In the genomic region with DNA sequence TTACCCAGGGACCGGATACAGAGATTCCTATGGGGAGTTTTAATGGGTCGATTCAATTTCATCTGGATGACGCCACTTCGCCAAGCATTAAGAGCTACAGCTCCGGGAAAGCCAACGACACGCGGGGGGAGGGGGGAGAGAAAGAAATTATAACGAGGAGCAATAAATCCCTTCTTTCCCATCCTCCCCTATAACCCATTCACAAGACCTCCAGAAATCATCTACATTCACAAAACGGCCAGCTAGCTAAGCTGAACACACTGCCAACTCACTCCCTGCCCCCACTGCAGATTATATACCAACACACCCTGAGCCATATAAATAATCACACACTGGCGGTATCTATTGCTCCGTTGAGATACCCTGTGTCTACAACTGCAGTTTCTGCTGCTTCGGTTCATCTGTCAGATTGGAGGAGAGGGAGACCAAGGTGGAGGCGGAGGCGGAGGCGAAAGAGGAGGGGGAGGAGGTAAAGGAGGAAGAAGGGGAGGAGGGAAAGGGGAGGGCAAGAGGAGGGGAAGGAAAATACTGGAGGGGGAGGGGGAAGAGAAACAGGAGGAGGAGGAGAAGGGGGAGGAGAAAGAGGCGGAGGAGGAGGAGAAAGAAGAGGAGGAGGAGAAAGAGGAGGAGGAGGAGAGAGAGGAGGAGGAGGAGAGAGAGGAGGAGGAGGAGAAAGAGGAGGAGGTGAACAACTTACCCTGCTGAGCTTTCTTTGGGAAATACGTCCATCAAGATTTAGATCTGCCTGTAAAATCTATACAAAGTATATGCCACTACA, we compare ENCODE assay signal across 8 cellular contexts.
DNase-seq lines count a peak whose midpoint lies in the region; ATAC-seq and TF ChIP-seq lines count a peak whose summit lies in the region.

No MANE protein-coding gene starts in this region.

- no peak for DNase-seq in activated CD4-positive, CD25-positive, alpha-beta regulatory T cell treated with anti-CD3 and anti-CD28 coated beads, Interleukin-2, amount 50 U/mL, for 72 hours
- DNase-seq in NCI-H69 (lab: John Stamatoyannopoulos, UW) (peak; percentile 76), Right ventricle myocardium superior (peak; percentile 55), ovary (peak; percentile 34 to 50 (median 39)), germinal center (ENCODE audit: low spot score) (no peak)
- DNase-seq in NK-92 treated with Interleukin-12 subunit alpha and Interleukin-12 subunit beta, amount 100 ng/mL, for 24 hours (lab: John Stamatoyannopoulos, UW), result no peak

- H3K36me3 Mint-ChIP-seq in activated naive CD8-positive, alpha-beta T cell, result no peaks in the 10 kb centered on the region

- H3K27ac ChIP-seq in ovary, result no peak overlapping the region

- intact Hi-C loops in Right ventricle myocardium superior (cut with DNase I) (no loop called here), ovary (cut with DNase I) (no loop called here)

- 24 to 28% (median 26%) methylated on average over 18 of the region's 18 CpGs for WGBS in ovary, 3 donors

- no peak for TF ChIP-seq EP300 in ovary (IDR thresholded peaks at IDR 0.05)

- no peaks in the 10 kb centered on the region for H3K9me3 ChIP-seq in ovary

- H3K9me3 Mint-ChIP-seq in activated naive CD8-positive, alpha-beta T cell (ENCODE audit: low read depth), result no peaks in the 10 kb centered on the region

- H3K27ac Mint-ChIP-seq in activated naive CD8-positive, alpha-beta T cell, result no peak overlapping the region

- peak; percentile 13 to 55 for ATAC-seq in activated CD4-positive, CD25-positive, alpha-beta regulatory T cell treated with anti-CD3 and anti-CD28 coated beads, Interleukin-2, amount 50 U/mL, for 24 hours
- ATAC-seq in Right ventricle myocardium superior (ENCODE audit: poor library complexity), result peak; percentile 94

- H3K4me1 ChIP-seq in ovary (ENCODE audit: insufficient read depth), result peaks cover 2% of the 10 kb centered on the region

- no peak for TF ChIP-seq CTCF in ovary (IDR thresholded peaks at IDR 0.05)

- H3K4me3 Mint-ChIP-seq in activated naive CD8-positive, alpha-beta T cell, result peak overlapping the region; percentile 85

- H3K27me3 ChIP-seq in ovary, result no peaks in the 10 kb centered on the region

- H3K4me3 ChIP-seq in ovary, result peak overlapping the region; percentile 29

- no peaks in the 10 kb centered on the region for H3K36me3 ChIP-seq in ovary

- no peaks in the 10 kb centered on the region for H3K27me3 Mint-ChIP-seq in activated naive CD8-positive, alpha-beta T cell

- peaks cover 5% of the 10 kb centered on the region for H3K4me1 Mint-ChIP-seq in activated naive CD8-positive, alpha-beta T cell (ENCODE audit: low read depth)

- no peak for TF ChIP-seq POLR2A in ovary (IDR thresholded peaks at IDR 0.05)

Comparison
In these comparisons a context has a peak if more than half of its experiments do, and no peak if none do; other contexts are left out.
1. DNase-seq: peak in NCI-H69 (single experiment), Right ventricle myocardium superior (single experiment) and ovary (5 of 5); none in activated CD4-positive, CD25-positive, alpha-beta regulatory T cell treated with anti-CD3 and anti-CD28 coated beads, Interleukin-2, amount 50 U/mL, for 72 hours (single experiment), germinal center (single experiment) and NK-92 treated with Interleukin-12 subunit alpha and Interleukin-12 subunit beta, amount 100 ng/mL, for 24 hours (single experiment).